In the genomic region with DNA sequence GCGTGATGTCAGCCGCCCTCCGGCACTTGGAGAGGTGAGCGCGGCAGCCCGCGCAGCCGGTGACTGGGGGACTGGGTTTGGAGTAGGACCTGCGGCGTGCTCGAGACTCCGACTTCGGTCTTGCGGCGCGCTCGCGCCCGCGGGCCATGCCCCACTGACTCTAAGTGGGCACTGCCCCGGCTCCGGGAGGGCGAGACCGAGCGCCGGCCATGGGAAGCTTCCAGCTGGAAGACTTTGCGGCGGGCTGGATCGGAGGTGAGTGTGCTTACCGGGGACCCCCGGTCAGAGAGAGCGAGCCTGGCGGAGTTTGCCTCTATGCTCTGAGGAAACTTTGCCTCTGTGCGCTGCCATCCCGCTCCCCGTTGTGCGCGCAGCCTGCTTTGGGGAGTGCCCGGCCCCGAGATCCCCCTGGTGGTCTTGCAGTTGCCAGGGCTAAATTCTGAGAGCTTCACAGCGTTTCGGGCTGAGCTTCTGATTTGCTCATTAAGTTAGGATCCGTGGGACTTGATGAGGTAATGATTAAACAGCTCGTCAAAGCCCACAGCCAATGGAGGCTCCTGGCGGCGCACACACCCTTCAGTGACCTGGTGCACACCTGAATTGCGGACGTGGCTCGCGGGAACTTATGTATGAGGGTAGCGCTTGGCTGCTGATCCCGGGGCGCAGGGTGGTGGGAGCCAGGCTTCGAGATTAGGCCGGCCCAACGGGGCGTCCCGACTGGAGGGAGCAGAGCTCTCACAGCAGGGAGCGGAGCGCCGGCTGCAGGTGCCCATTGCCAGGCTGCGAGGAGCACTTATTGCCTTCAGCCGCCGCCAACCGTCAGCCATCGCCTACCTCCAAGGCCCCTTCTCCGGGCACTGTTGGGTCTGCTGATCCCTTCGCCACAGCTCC, we compare ENCODE assay signal across 9 cellular contexts. TPM values are rescaled to one million over a fixed set of nuclear protein-coding genes. Genes with fewer than 3 reads are reported as not detected.
DNase-seq lines count a peak whose midpoint lies in the region; ATAC-seq and TF ChIP-seq lines count a peak whose summit lies in the region.
"Had no signal": no experiment of that assay in that cellular context is flagged by ENCODE, and none has a peak within 500 bp of the region (broad histone marks: within the 10 kb centered on the region; RNA-seq: fewer than 3 reads in every experiment).

A gene with protein sequence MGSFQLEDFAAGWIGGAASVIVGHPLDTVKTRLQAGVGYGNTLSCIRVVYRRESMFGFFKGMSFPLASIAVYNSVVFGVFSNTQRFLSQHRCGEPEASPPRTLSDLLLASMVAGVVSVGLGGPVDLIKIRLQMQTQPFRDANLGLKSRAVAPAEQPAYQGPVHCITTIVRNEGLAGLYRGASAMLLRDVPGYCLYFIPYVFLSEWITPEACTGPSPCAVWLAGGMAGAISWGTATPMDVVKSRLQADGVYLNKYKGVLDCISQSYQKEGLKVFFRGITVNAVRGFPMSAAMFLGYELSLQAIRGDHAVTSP (plus strand): TSS at position 25 of the 891 bp plus-strand sequence. CDS start 185 bp downstream, at position 210.

- TF ChIP-seq CTCF in WERI-Rb-1 (IDR thresholded peaks at IDR 0.05; ENCODE audit: low read depth, low read length) (no peak), gastroesophageal sphincter (IDR thresholded peaks at IDR 0.05) (peak in 1 of 4 experiments; percentile 38), parathyroid adenoma (IDR thresholded peaks at IDR 0.05) (no peak)

- DNase-seq in activated naive CD4-positive, alpha-beta T cell treated with anti-CD3 and anti-CD28 coated beads, Interleukin-2, amount 50 U/mL, for 72 hours (ENCODE audit: low spot score in 2 of 2): peak; percentile 31 to 49
- no peak for DNase-seq in activated naive CD4-positive, alpha-beta T cell treated with anti-CD3 and anti-CD28 coated beads, Interleukin-2, amount 50 U/mL, for 16 hours
- peak; percentile 18 to 40 for DNase-seq in Kasumi-1 (lab: John Stamatoyannopoulos, UW)
- DNase-seq in WERI-Rb-1: peak; percentile 83
- no peak for DNase-seq in dedifferentiated amniotic fluid mesenchymal stem cell (ENCODE audit: extremely low spot score)

- peak within 1 kb of the TSS; percentile 80 for H3K4me2 ChIP-seq in parathyroid adenoma (ENCODE audit: low read length)

- H3K4me3 ChIP-seq in WERI-Rb-1 (ENCODE audit: low read depth, low read length) (peak within 1 kb of the TSS; percentile 40), gastroesophageal sphincter (peak within 1 kb of the TSS; percentile 13 to 48), parathyroid adenoma (ENCODE audit: low read depth, low read length) (peak within 1 kb of the TSS; percentile 41)

- H3K36me3 Mint-ChIP-seq in activated naive CD4-positive, alpha-beta T cell treated with anti-CD3 and anti-CD28 coated beads, Interleukin-2, amount 50 U/mL, for 72 hours: peaks cover 0 to 10% of the 10 kb centered on the region in 2 donors

- no peak within 1 kb of the TSS for H3K27ac Mint-ChIP-seq in activated naive CD4-positive, alpha-beta T cell treated with anti-CD3 and anti-CD28 coated beads, Interleukin-2, amount 50 U/mL, for 72 hours

- TF ChIP-seq POLR2A in gastroesophageal sphincter (IDR thresholded peaks at IDR 0.05): no peak

- peak in 1 of 2 donors; percentile 86 for ATAC-seq in activated naive CD4-positive, alpha-beta T cell treated with anti-CD3 and anti-CD28 coated beads, Interleukin-2, amount 50 U/mL, for 72 hours
- ATAC-seq in gastroesophageal sphincter: no peak
- no peak for ATAC-seq in GM18870 (IDR thresholded peaks at IDR 0.05; ENCODE audit: unreplicated experiment)

- H3K4me1 ChIP-seq in gastroesophageal sphincter (peaks cover 0 to 22% (median 9%) of the 10 kb centered on the region in 3 donors), parathyroid adenoma (peaks cover 4% of the 10 kb centered on the region)

- no peaks in the 10 kb centered on the region for H3K36me3 ChIP-seq in WERI-Rb-1
- H3K36me3 ChIP-seq in gastroesophageal sphincter: no peaks in the 10 kb centered on the region
- H3K36me3 ChIP-seq in parathyroid adenoma (ENCODE audit: control insufficient read depth, insufficient read depth, low read length): no peaks in the 10 kb centered on the region

- 11% methylated on average over 6 of the region's 68 CpGs; no CpG with 5 or more reads in 1 of the 2 donors for WGBS in gastroesophageal sphincter (ENCODE audit: low coverage in 1 of 2), 2 donors

- no peak for TF ChIP-seq EP300 in gastroesophageal sphincter (IDR thresholded peaks at IDR 0.05)

- H3K27me3 ChIP-seq in WERI-Rb-1 (ENCODE audit: insufficient read depth, low read depth, severe bottlenecking) (peaks cover 67% of the 10 kb centered on the region), gastroesophageal sphincter (peaks cover 59% of the 10 kb centered on the region), parathyroid adenoma (ENCODE audit: control insufficient read depth, insufficient read depth, low read length) (no peaks in the 10 kb centered on the region)

- H3K9me3 ChIP-seq in WERI-Rb-1 (ENCODE audit: severe bottlenecking) (peaks cover 6% of the 10 kb centered on the region), gastroesophageal sphincter (peaks cover 0 to 5% (median 0%) of the 10 kb centered on the region in 3 donors), parathyroid adenoma (ENCODE audit: control insufficient read depth, low read length) (no peaks in the 10 kb centered on the region)

- H3K9ac ChIP-seq in parathyroid adenoma: no peak within 1 kb of the TSS

- H2AFZ ChIP-seq in parathyroid adenoma: peak within 1 kb of the TSS; percentile 59

- H3K27ac ChIP-seq in WERI-Rb-1: no peak within 1 kb of the TSS
- no peak within 1 kb of the TSS for H3K27ac ChIP-seq in gastroesophageal sphincter
- H3K27ac ChIP-seq in parathyroid adenoma: no peak within 1 kb of the TSS

- H3K79me2 ChIP-seq in parathyroid adenoma: no peaks in the 10 kb centered on the region

- peaks cover 5 to 14% of the 10 kb centered on the region in 2 donors for H3K9me3 Mint-ChIP-seq in activated naive CD4-positive, alpha-beta T cell treated with anti-CD3 and anti-CD28 coated beads, Interleukin-2, amount 50 U/mL, for 72 hours

RNA-seq across cellular contexts. Expression of the gene that starts here (rescaled TPM):
- total RNA-seq in activated naive CD4-positive, alpha-beta T cell treated with anti-CD3 and anti-CD28 coated beads, Interleukin-2, amount 50 U/mL, for 72 hours: not detected
- total RNA-seq in gastroesophageal sphincter: under 1 TPM in 1 of 4 donors, not detected in 3; 0.27 TPM
- total RNA-seq: dermis microvascular lymphatic vessel endothelial cell had no signal

Comparison
In these comparisons a context has a peak if more than half of its experiments do, and no peak if none do; other contexts are left out.
1. Peak in DNase-seq in activated naive CD4-positive, alpha-beta T cell treated with anti-CD3 and anti-CD28 coated beads, Interleukin-2, amount 50 U/mL, for 72 hours; RNA of the gene not detected or under 1 TPM.
2. DNase-seq: peak in Kasumi-1 (2 of 2) and WERI-Rb-1 (single experiment); none in activated naive CD4-positive, alpha-beta T cell treated with anti-CD3 and anti-CD28 coated beads, Interleukin-2, amount 50 U/mL, for 16 hours (single experiment) and dedifferentiated amniotic fluid mesenchymal stem cell (single experiment).
3. Peak in every context shown above with its lines, with median percentiles within 50 percentile points of each other: H3K4me3 ChIP-seq.